In genomic region chr11:44627911-44628729, GRCh38 we compare ENCODE assay signal across 8 cellular contexts.
DNase-seq lines count a peak whose midpoint lies in the region; ATAC-seq and TF ChIP-seq lines count a peak whose summit lies in the region.

No MANE protein-coding gene starts in this region.

- intact Hi-C loops in body of pancreas (cut with DNase I): no loop called here
- intact Hi-C loops in vagina (cut with DNase I): loop anchor here (10.0 kb wide), 1 partner anchor 97 kb away; the partner anchor contains the start of gene TSPAN18

- no peak overlapping the region for H3K14ac ChIP-seq in mesenchymal stem cell (ENCODE audit: low read length in 2 of 2)

- no peak overlapping the region for H3K4ac ChIP-seq in mesenchymal stem cell (ENCODE audit: low read depth in 1 of 2, low read length in 2 of 2)

- no peak overlapping the region for H2BK12ac ChIP-seq in mesenchymal stem cell (ENCODE audit: low read length in 2 of 2)

- H2BK15ac ChIP-seq in mesenchymal stem cell (ENCODE audit: low read depth, poor library complexity, severe bottlenecking): no peak overlapping the region

- H2AFZ ChIP-seq in mesenchymal stem cell (ENCODE audit: low read depth, low read length): no peak overlapping the region

- 27 to 31% methylated on average over 7 to 9 of the region's 9 CpGs for WGBS in body of pancreas, 2 donors
- WGBS in mesenchymal stem cell: 75% methylated on average over 9 of the region's 9 CpGs

- no peak overlapping the region for H3K23ac ChIP-seq in mesenchymal stem cell (ENCODE audit: low read length in 2 of 2)

- H2BK120ac ChIP-seq in mesenchymal stem cell (ENCODE audit: low read depth, low read length): no peak overlapping the region

- no peaks in the 10 kb centered on the region for H3K9me3 ChIP-seq in body of pancreas
- H3K9me3 ChIP-seq in mesenchymal stem cell (ENCODE audit: control insufficient read depth, low read length): no peaks in the 10 kb centered on the region
- no peaks in the 10 kb centered on the region for H3K9me3 ChIP-seq in vagina

- no peak overlapping the region for H4K91ac ChIP-seq in mesenchymal stem cell (ENCODE audit: low read length)

- TF ChIP-seq POLR2A in body of pancreas (IDR thresholded peaks at IDR 0.05) (no peak), vagina (IDR thresholded peaks at IDR 0.05) (no peak)

- ATAC-seq in GM19035 (IDR thresholded peaks at IDR 0.05; ENCODE audit: unreplicated experiment) (peak; percentile 73), HG03565 (IDR thresholded peaks at IDR 0.05; ENCODE audit: unreplicated experiment) (peak; percentile 88), body of pancreas (peak; percentile 78)

- no peak overlapping the region for H2BK5ac ChIP-seq in mesenchymal stem cell (ENCODE audit: low read depth, low read length, poor library complexity, severe bottlenecking)

- H3K79me1 ChIP-seq in mesenchymal stem cell (replicated peaks; ENCODE audit: low read length, poor library complexity, severe bottlenecking): no peaks in the 10 kb centered on the region

- no peak overlapping the region for H3K27ac ChIP-seq in body of pancreas
- no peak overlapping the region for H3K27ac ChIP-seq in mesenchymal stem cell (ENCODE audit: low read length, poor library complexity, severe bottlenecking)
- H3K27ac ChIP-seq in vagina: peak overlapping the region; percentile 66

- H3K4me1 ChIP-seq in body of pancreas (peaks cover 13% of the 10 kb centered on the region), mesenchymal stem cell (ENCODE audit: control insufficient read depth, insufficient read depth, low read depth, low read length) (peaks cover 21% of the 10 kb centered on the region), vagina (peaks cover 16% of the 10 kb centered on the region)

- H3K18ac ChIP-seq in mesenchymal stem cell (ENCODE audit: low read depth in 1 of 2, low read length in 2 of 2): no peak overlapping the region

- H3K9ac ChIP-seq in mesenchymal stem cell (ENCODE audit: low read length): no peak overlapping the region

- H2AK5ac ChIP-seq in mesenchymal stem cell (ENCODE audit: low read length, severe bottlenecking): no peak overlapping the region

- TF ChIP-seq CTCF in body of pancreas (IDR thresholded peaks at IDR 0.05) (no peak), vagina (IDR thresholded peaks at IDR 0.05) (no peak)

- no peaks in the 10 kb centered on the region for H3K36me3 ChIP-seq in body of pancreas (replicated peaks in 1 of 2; ENCODE audit: insufficient read depth in 1 of 2, low read depth in 2 of 2)
- no peaks in the 10 kb centered on the region for H3K36me3 ChIP-seq in mesenchymal stem cell (ENCODE audit: control insufficient read depth in 1 of 2, insufficient read depth in 2 of 2, low read depth in 1 of 2, low read length in 2 of 2)
- no peaks in the 10 kb centered on the region for H3K36me3 ChIP-seq in vagina

- no peak overlapping the region for H3K4me3 ChIP-seq in body of pancreas
- no peak overlapping the region for H3K4me3 ChIP-seq in mesenchymal stem cell (ENCODE audit: insufficient read depth in 1 of 2, low read depth in 1 of 2, low read length in 2 of 2)
- H3K4me3 ChIP-seq in vagina: no peak overlapping the region

- no peak overlapping the region for H3K4me2 ChIP-seq in mesenchymal stem cell (ENCODE audit: low read length, poor library complexity, severe bottlenecking)

- DNase-seq in Ammon's horn (ENCODE audit: low spot score) (peak; percentile 97), body of pancreas (peak; percentile 52 to 79 (median 70)), mesenchymal stem cell (peak; percentile 39), vagina (ENCODE audit: extremely low spot score in 2 of 2) (peak; percentile 64 to 83), COLO829 (ENCODE audit: low spot score) (no peak), NCI-H1436 treated with DMSO at 0.1 percent for 48 hours (lab: John Stamatoyannopoulos, UW) (no peak)

- no peak overlapping the region for H4K8ac ChIP-seq in mesenchymal stem cell (ENCODE audit: low read length)

- no peaks in the 10 kb centered on the region for H3K27me3 ChIP-seq in body of pancreas
- peaks cover 18 to 55% of the 10 kb centered on the region in 2 experiments for H3K27me3 ChIP-seq in mesenchymal stem cell (ENCODE audit: control insufficient read depth in 1 of 2, insufficient read depth in 1 of 2, low read length in 2 of 2)
- no peaks in the 10 kb centered on the region for H3K27me3 ChIP-seq in vagina

Comparison
In these comparisons a context has a peak if more than half of its experiments do, and no peak if none do; other contexts are left out.
1. DNase-seq: peak in Ammon's horn (single experiment), body of pancreas (4 of 4), mesenchymal stem cell (single experiment) and vagina (2 of 2); none in COLO829 (single experiment) and NCI-H1436 treated with DMSO at 0.1 percent for 48 hours (single experiment).
2. Peak in every context shown above with its lines, with median percentiles within 50 percentile points of each other: ATAC-seq.